8 cellular contexts compared by ENCODE assay signal in genomic region chr12:89020121-89020480, GRCh38.
"Had no signal": no experiment of that assay in that cellular context is flagged by ENCODE, and none has a peak within 500 bp of the region (broad histone marks: within the 10 kb centered on the region; RNA-seq: fewer than 3 reads in every experiment).

No MANE protein-coding gene starts in this region.

- H3K27ac Mint-ChIP-seq: memory B cell; natural killer cell treated with Interleukin-12 subunit alpha and Interleukin-12 subunit beta and Interleukin-15 and Interleukin-18, amount 100 ng/mL, for 72 hours had no signal

- H3K27ac ChIP-seq: gastrocnemius medialis, heart right ventricle, left lung, suprapubic skin, upper lobe of left lung, VCaP had no signal

- H3K36me3 Mint-ChIP-seq: memory B cell; natural killer cell treated with Interleukin-12 subunit alpha and Interleukin-12 subunit beta and Interleukin-15 and Interleukin-18, amount 100 ng/mL, for 72 hours had no signal

- H3K36me3 ChIP-seq: gastrocnemius medialis, heart right ventricle, left lung, suprapubic skin, upper lobe of left lung had no signal

- H3K4me1 Mint-ChIP-seq: memory B cell had no signal

- H3K9me3 ChIP-seq: gastrocnemius medialis, left lung, suprapubic skin, upper lobe of left lung had no signal

- H3K4me3 Mint-ChIP-seq: memory B cell; natural killer cell treated with Interleukin-12 subunit alpha and Interleukin-12 subunit beta and Interleukin-15 and Interleukin-18, amount 100 ng/mL, for 72 hours had no signal

- H3K9me3 Mint-ChIP-seq: memory B cell; natural killer cell treated with Interleukin-12 subunit alpha and Interleukin-12 subunit beta and Interleukin-15 and Interleukin-18, amount 100 ng/mL, for 72 hours had no signal

- H3K27me3 ChIP-seq: gastrocnemius medialis, left lung, suprapubic skin, upper lobe of left lung had no signal

- H3K4me3 ChIP-seq: left lung had no signal
